Comparison of ENCODE assay signal across 2 cellular contexts in genomic region chr5:132408456-132408855, GRCh38.
TF ChIP-seq lines count a peak whose summit lies in the region.

No MANE protein-coding gene starts in this region.

TF ChIP-seq in liver, 16 proteins besides CTCF, POLR2A, EP300 and RAD21 (continued from another document):
- TF ChIP-seq REST (IDR thresholded peaks at IDR 0.05) (no peak), HNF4G (IDR thresholded peaks at IDR 0.05) (no peak), FOXA2 (IDR thresholded peaks at IDR 0.05) (no peak), HNF4A (conservative IDR thresholded peaks at IDR 0.05) (no peak), FOXA1 (IDR thresholded peaks at IDR 0.05) (no peak), ZBTB33 (IDR thresholded peaks at IDR 0.05) (no peak), RXRA (IDR thresholded peaks at IDR 0.05) (no peak), GABPA (IDR thresholded peaks at IDR 0.05 in 1 of 2, conservative IDR thresholded peaks at IDR 0.05 in 1 of 2) (no peak), MAX (IDR thresholded peaks at IDR 0.05) (no peak), TAF1 (conservative IDR thresholded peaks at IDR 0.05) (no peak), SP1 (IDR thresholded peaks at IDR 0.05) (no peak), ATF3 (IDR thresholded peaks at IDR 0.05) (no peak), NR2F2 (IDR thresholded peaks at IDR 0.05) (no peak), JUND (IDR thresholded peaks at IDR 0.05) (no peak)

TF ChIP-seq in HepG2, 621 proteins besides CTCF, POLR2A, EP300 and RAD21 (continued from another document):
- TF ChIP-seq CCDC6 (CRISPR knock-in tag; IDR thresholded peaks at IDR 0.05) = no peak
- no peak for TF ChIP-seq ZSCAN25 (CRISPR knock-in tag; IDR thresholded peaks at IDR 0.05)
- no peak for TF ChIP-seq KLF6 (CRISPR knock-in tag; IDR thresholded peaks at IDR 0.05)
